Comparison of ENCODE assay signal across 7 cellular contexts in genomic region chr7:129948338-129948737, GRCh38. TPM values are rescaled to one million over a fixed set of nuclear protein-coding genes. Genes with fewer than 3 reads are reported as not detected.
DNase-seq lines count a peak whose midpoint lies in the region; ATAC-seq and TF ChIP-seq lines count a peak whose summit lies in the region.

No MANE protein-coding gene starts in this region.

- DNase-seq in NT2/D1 (ENCODE audit: low read depth, low spot score) (no peak), transverse colon (no peak)
- DNase-seq in activated CD4-positive, alpha-beta T cell treated with anti-CD3 and anti-CD28 coated beads, Interleukin-2, amount 50 U/mL, for 4 hours, result no peak
- DNase-seq in central memory CD4-positive, alpha-beta T cell, result no peak

- WGBS in transverse colon (ENCODE audit: low coverage in 1 of 2), 2 donors, result 82 to 100% methylated on average over 1 to 5 of the region's 5 CpGs

- H3K9me3 ChIP-seq in NT2/D1 (ENCODE audit: insufficient read depth, low read length), result no peaks in the 10 kb centered on the region
- no peaks in the 10 kb centered on the region for H3K9me3 ChIP-seq in mucosa of rectum (ENCODE audit: control insufficient read depth in 2 of 2, low read length in 2 of 2)
- H3K9me3 ChIP-seq in transverse colon, result no peaks in the 10 kb centered on the region

- ATAC-seq in HG03571 (IDR thresholded peaks at IDR 0.05; ENCODE audit: unreplicated experiment), result no peak

- H3K9ac ChIP-seq in NT2/D1 (ENCODE audit: insufficient read length, low read depth), result no peak overlapping the region
- no peak overlapping the region for H3K9ac ChIP-seq in mucosa of rectum (ENCODE audit: low read depth in 1 of 2, low read length in 2 of 2)

- H3K4me1 ChIP-seq in NT2/D1 (ENCODE audit: insufficient read depth, insufficient read length) (no peaks in the 10 kb centered on the region), mucosa of rectum (ENCODE audit: control insufficient read depth in 2 of 2, insufficient read depth in 2 of 2, low read length in 2 of 2) (peaks cover 24 to 35% of the 10 kb centered on the region in 2 donors), transverse colon (peaks cover 10 to 52% (median 39%) of the 10 kb centered on the region in 4 donors)

- no peak for TF ChIP-seq POLR2A in transverse colon (IDR thresholded peaks at IDR 0.05)

- TF ChIP-seq CTCF in transverse colon (IDR thresholded peaks at IDR 0.05), result no peak

- peaks cover 5% of the 10 kb centered on the region for H3K36me3 ChIP-seq in NT2/D1 (ENCODE audit: insufficient read depth, insufficient read length, low read length)
- peaks cover 0 to 3% of the 10 kb centered on the region in 2 donors for H3K36me3 ChIP-seq in mucosa of rectum (ENCODE audit: control insufficient read depth in 2 of 2, insufficient read depth in 2 of 2, low read length in 2 of 2)
- H3K36me3 ChIP-seq in transverse colon, result no peaks in the 10 kb centered on the region

- no peak for TF ChIP-seq EP300 in transverse colon (IDR thresholded peaks at IDR 0.05; ENCODE audit: low read depth)

- in situ Hi-C loops in transverse colon (cut with MboI; ENCODE audit: low pct_ligation_motif_present in 1 of 4, low pct_unique_long_range_greater_than_20kb in 1 of 4, low sequenced_read_pairs in 3 of 4), result no loop called here

- H3K4me3 ChIP-seq in NT2/D1 (ENCODE audit: insufficient read length, low read depth) (peak overlapping the region; percentile 11), mucosa of rectum (ENCODE audit: low read length in 2 of 2) (no peak overlapping the region), transverse colon (peak overlapping the region in 1 of 4 donors; percentile 76)

- H3K27ac ChIP-seq in cingulate gyrus (ENCODE audit: low read depth, low read length), result peak overlapping the region; percentile 85
- peak overlapping the region; percentile 93 to 95 for H3K27ac ChIP-seq in mucosa of rectum (ENCODE audit: low read depth in 2 of 2, low read length in 2 of 2)
- H3K27ac ChIP-seq in transverse colon, result peak overlapping the region; percentile 95 to 99 (median 98)

- H3K27me3 ChIP-seq in NT2/D1 (ENCODE audit: insufficient read depth, insufficient read length) (no peaks in the 10 kb centered on the region), mucosa of rectum (ENCODE audit: control insufficient read depth in 2 of 2, insufficient read depth in 2 of 2, low read length in 2 of 2) (no peaks in the 10 kb centered on the region), transverse colon (no peaks in the 10 kb centered on the region)

- intact Hi-C loops in transverse colon (cut with DNase I; ENCODE audit: low total_unique reads), result no loop called here

RNA-seq across cellular contexts. Expression of gene UBE2H, which starts 4.4 kb away (rescaled TPM):
- 100 to 1,000 TPM in 1 of 4 donors, 10 to 100 TPM in 3; 31.0 to 131 (median 53.3) TPM for total RNA-seq in transverse colon
